ENCODE assay signal across 1 cellular context in genomic region chr22:40187389-40187788, GRCh38.
TF ChIP-seq lines count a peak whose summit lies in the region.

No MANE protein-coding gene starts in this region.

TF ChIP-seq in HEK293, 187 proteins besides CTCF, POLR2A, EP300 and RAD21 (continued from another document):
- TF ChIP-seq ZNF600 (tag by site-specific recombination; IDR thresholded peaks at IDR 0.05) = 0 out of 2 replicates have a peak, but pooled peaks have one; percentile 31
- no peak for TF ChIP-seq ZFP41 (tag by site-specific recombination; IDR thresholded peaks at IDR 0.05; ENCODE audit: borderline replicate concordance)
- peak; percentile 38; the same call in 1 of the 2 replicates for TF ChIP-seq PRDM6 (tag by site-specific recombination; IDR thresholded peaks at IDR 0.05)
- TF ChIP-seq EGR2 (tag by site-specific recombination; IDR thresholded peaks at IDR 0.05; ENCODE audit: low read depth) = no peak
- TF ChIP-seq PATZ1 (tag by site-specific recombination; IDR thresholded peaks at IDR 0.05) = 0 out of 2 replicates have a peak, but pooled peaks have one; percentile 22
- TF ChIP-seq ZNF10 (tag by site-specific recombination; IDR thresholded peaks at IDR 0.05) = no peak
